ENCODE assay signal across 7 cellular contexts in genomic region chrX:154516655-154517100, GRCh38. TPM values are rescaled to one million over a fixed set of nuclear protein-coding genes. Genes with fewer than 3 reads are reported as not detected.
DNase-seq lines count a peak whose midpoint lies in the region; ATAC-seq and TF ChIP-seq lines count a peak whose summit lies in the region.

No MANE protein-coding gene starts in this region.

- TF ChIP-seq CTCF in NB4 (IDR thresholded peaks at IDR 0.05; ENCODE audit: low read depth, low read length) = no peak
- TF ChIP-seq CTCF in upper lobe of right lung (IDR thresholded peaks at IDR 0.05) = no peak

- H3K27ac Mint-ChIP-seq in memory B cell = peak overlapping the region; percentile 86

- peaks cover 12% of the 10 kb centered on the region for H3K4me1 Mint-ChIP-seq in memory B cell

- intact Hi-C loops in upper lobe of right lung (cut with DNase I) = no loop called here

- peak overlapping the region; percentile 88 for H3K4me3 Mint-ChIP-seq in memory B cell

- ATAC-seq in GM18511 (IDR thresholded peaks at IDR 0.05; ENCODE audit: unreplicated experiment) = peak; percentile 7
- ATAC-seq in memory B cell (ENCODE audit: low read depth) = peak; percentile 9
- peak; percentile 5 for ATAC-seq in upper lobe of right lung

- H3K36me3 ChIP-seq in upper lobe of right lung = no peaks in the 10 kb centered on the region

- peak overlapping the region; percentile 94 for H3K27ac ChIP-seq in upper lobe of right lung

- H3K4me3 ChIP-seq in NB4 (ENCODE audit: low read depth, low read length) (peak overlapping the region; percentile 71), upper lobe of right lung (peak overlapping the region; percentile 45)

- peaks cover 2% of the 10 kb centered on the region for H3K36me3 Mint-ChIP-seq in memory B cell

- DNase-seq in NB4 (ENCODE audit: low read depth) (peak; percentile 68), dermis blood vessel endothelial cell (peak; percentile 69), memory B cell (ENCODE audit: low spot score in 2 of 2) (no peak), upper lobe of right lung (no peak), NCI-H1436 (lab: John Stamatoyannopoulos, UW) (no peak)
- no peak for DNase-seq in activated CD8-positive, alpha-beta memory T cell treated with anti-CD3 and anti-CD28 coated beads, Interleukin-2, amount 50 U/mL, for 4 hours

- H3K9me3 Mint-ChIP-seq in memory B cell = no peaks in the 10 kb centered on the region

- no peaks in the 10 kb centered on the region for H3K4me1 ChIP-seq in upper lobe of right lung

- H3K9me3 ChIP-seq in upper lobe of right lung = no peaks in the 10 kb centered on the region

- H3K27me3 Mint-ChIP-seq in memory B cell = no peaks in the 10 kb centered on the region

- H3K27me3 ChIP-seq in upper lobe of right lung = no peaks in the 10 kb centered on the region

- TF ChIP-seq POLR2A in NB4 (IDR thresholded peaks at IDR 0.05; ENCODE audit: extremely low read depth, insufficient read length) = no peak

RNA-seq across cellular contexts. Expression of gene FAM3A, which starts 0.6 kb away (rescaled TPM):
- total RNA-seq in dermis blood vessel endothelial cell (25.5 and 27.7 TPM in 2 replicates), upper lobe of right lung (42.6 TPM)

RNA-seq across cellular contexts. Expression of gene SLC10A3, which starts 26.2 kb away (rescaled TPM):
- total RNA-seq in dermis blood vessel endothelial cell = 22.1 and 39.9 TPM in 2 replicates
- 23.7 TPM for total RNA-seq in upper lobe of right lung

RNA-seq across cellular contexts. Expression of gene G6PD, which starts 30.0 kb away (rescaled TPM):
- 29.1 and 117 TPM in 2 replicates for total RNA-seq in dermis blood vessel endothelial cell
- 84.9 TPM for total RNA-seq in upper lobe of right lung

RNA-seq across cellular contexts. Expression of gene UBL4A, which starts 30.3 kb away (rescaled TPM):
- 51.1 and 57.8 TPM in 2 replicates for total RNA-seq in dermis blood vessel endothelial cell
- 33.8 TPM for total RNA-seq in upper lobe of right lung

RNA-seq across cellular contexts. Expression of gene IKBKG, which starts 30.7 kb away (rescaled TPM):
- total RNA-seq in dermis blood vessel endothelial cell (15.5 and 22.1 TPM in 2 replicates), upper lobe of right lung (33.4 TPM)

Comparison
In these comparisons a context has a peak if more than half of its experiments do, and no peak if none do; other contexts are left out.
1. DNase-seq: peak in NB4 (single experiment) and dermis blood vessel endothelial cell (single experiment); none in memory B cell (0 of 2), upper lobe of right lung (single experiment), NCI-H1436 (single experiment) and activated CD8-positive, alpha-beta memory T cell treated with anti-CD3 and anti-CD28 coated beads, Interleukin-2, amount 50 U/mL, for 4 hours (single experiment).
2. Peak in every context shown above with its lines, with median percentiles within 50 percentile points of each other: ATAC-seq.